Comparison of ENCODE assay signal across 8 cellular contexts in the genomic region with DNA sequence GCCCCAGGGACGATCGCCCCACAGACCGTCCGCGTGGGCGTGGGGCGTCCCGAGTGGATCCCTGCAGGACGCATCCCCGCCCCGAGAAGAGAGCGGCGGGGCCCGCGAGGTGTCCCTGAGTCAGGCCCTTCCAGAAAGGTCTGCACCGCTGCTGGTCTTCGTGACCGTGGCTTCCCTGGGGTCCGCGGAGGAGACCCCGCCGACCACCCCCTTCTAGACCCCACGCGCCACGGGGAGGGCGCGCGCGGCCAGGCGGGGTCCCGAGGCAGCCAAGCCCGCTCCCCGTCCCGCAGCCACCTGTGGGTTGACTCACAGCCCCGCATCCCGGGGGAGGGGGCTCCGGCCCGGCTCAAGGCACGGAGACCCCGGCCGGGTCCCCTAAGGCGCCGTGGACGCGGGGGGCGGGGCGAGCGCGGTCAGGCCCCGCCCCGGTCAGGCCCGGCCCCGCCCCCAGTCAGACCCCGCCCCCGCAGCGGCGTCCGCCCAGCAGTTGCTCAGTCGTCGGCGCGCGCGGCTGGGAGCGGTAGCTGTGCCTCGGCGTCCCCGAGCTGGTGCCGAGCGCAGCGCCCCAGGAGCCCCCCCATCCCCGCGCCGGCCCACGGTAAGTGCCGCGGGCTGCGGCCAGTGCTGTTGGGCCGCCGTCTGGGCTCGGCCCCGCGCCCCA. TPM values are rescaled to one million over a fixed set of nuclear protein-coding genes. Genes with fewer than 3 reads are reported as not detected.
DNase-seq lines count a peak whose midpoint lies in the region; ATAC-seq and FAIRE-seq lines count a peak whose summit lies in the region.

TSS of gene BAIAP3 (plus strand) at position 497 of the 664 bp plus-strand sequence. CDS start 4,905 bp downstream, outside the sequence.

- peak within 1 kb of the TSS; percentile 54 for H3K27ac Mint-ChIP-seq in activated T-cell treated with anti-CD3 and anti-CD28 coated beads, Interleukin-2, amount 50 U/mL, for 24 hours

- H3K4me3 Mint-ChIP-seq in activated T-cell treated with anti-CD3 and anti-CD28 coated beads, Interleukin-2, amount 50 U/mL, for 24 hours = peak within 1 kb of the TSS; percentile 45

- H3K9me3 Mint-ChIP-seq in activated T-cell treated with anti-CD3 and anti-CD28 coated beads, Interleukin-2, amount 50 U/mL, for 24 hours = no peaks in the 10 kb centered on the region

- peak; percentile 36 for DNase-seq in ACHN
- peak; percentile 37 for DNase-seq in HTR-8/SVneo (ENCODE audit: insufficient read length, low spot score)
- peak; percentile 64 for DNase-seq in activated T-cell treated with anti-CD3 and anti-CD28 coated beads, Interleukin-2, amount 50 U/mL, for 24 hours
- DNase-seq in frontal cortex (ENCODE audit: low spot score in 2 of 2) = peak; percentile 73 to 78
- DNase-seq in posterior cingulate gyrus = peak in 7 of 10 donors; percentile 50 to 92 (median 63)
- DNase-seq in NCI-H2107 (lab: John Stamatoyannopoulos, UW) = no peak
- DNase-seq in ureter (ENCODE audit: low spot score) = no peak

- H3K36me3 Mint-ChIP-seq in activated T-cell treated with anti-CD3 and anti-CD28 coated beads, Interleukin-2, amount 50 U/mL, for 24 hours (ENCODE audit: low read depth) = no peaks in the 10 kb centered on the region

- FAIRE-seq in HTR-8/SVneo (lab: Jason Lieb, UNC) (no peak), frontal cortex (lab: Jason Lieb, UNC) (no peak)

- peaks cover 16% of the 10 kb centered on the region for H3K4me1 Mint-ChIP-seq in activated T-cell treated with anti-CD3 and anti-CD28 coated beads, Interleukin-2, amount 50 U/mL, for 24 hours (ENCODE audit: low read depth)

- H3K27me3 Mint-ChIP-seq in activated T-cell treated with anti-CD3 and anti-CD28 coated beads, Interleukin-2, amount 50 U/mL, for 24 hours = peaks cover 39% of the 10 kb centered on the region

- in situ Hi-C loops in ACHN (cut with HindIII; ENCODE audit: low pct_ligation_motif_present, low pct_unique_long_range_greater_than_20kb, low sequenced_read_pairs) = no loop called here

- no peak for ATAC-seq in HG03342 (IDR thresholded peaks at IDR 0.05; ENCODE audit: unreplicated experiment)

- intact Hi-C loops in posterior cingulate gyrus (cut with DNase I) = no loop called here

RNA-seq across cellular contexts. Expression of gene BAIAP3, which starts in this region (rescaled TPM):
- total RNA-seq in frontal cortex (11.4 TPM), ureter (3.9 TPM)

Comparison
In these comparisons a context has a peak if more than half of its experiments do, and no peak if none do; other contexts are left out.
1. DNase-seq: peak in ACHN (single experiment), HTR-8/SVneo (single experiment), activated T-cell treated with anti-CD3 and anti-CD28 coated beads, Interleukin-2, amount 50 U/mL, for 24 hours (single experiment), frontal cortex (2 of 2) and posterior cingulate gyrus (7 of 10); none in NCI-H2107 (single experiment) and ureter (single experiment).